1 cellular context compared by ENCODE assay signal in genomic region chr1:203640723-203641523, GRCh38.
A peak's percentile ranks its signal among the peaks of the same experiment; 100 is the strongest.
TF ChIP-seq lines count a peak whose summit lies in the region.

No MANE protein-coding gene starts in this region.

TF ChIP-seq in K562, 482 proteins besides CTCF, POLR2A, EP300 and RAD21 (continued from another document and continues in another):
- no peak for TF ChIP-seq ZFP91 (CRISPR knock-in tag; IDR thresholded peaks at IDR 0.05)
- TF ChIP-seq RB1 (IDR thresholded peaks at IDR 0.05; ENCODE audit: low read depth), result no peak
- no peak for TF ChIP-seq POLR3G (IDR thresholded peaks at IDR 0.05; ENCODE audit: extremely low read depth, insufficient read length, insufficient replicate concordance)
- 0 out of 2 replicates have a peak, but pooled peaks have one; percentile 15 for TF ChIP-seq KLF16 (IDR thresholded peaks at IDR 0.05)
- TF ChIP-seq, protein P1, sequence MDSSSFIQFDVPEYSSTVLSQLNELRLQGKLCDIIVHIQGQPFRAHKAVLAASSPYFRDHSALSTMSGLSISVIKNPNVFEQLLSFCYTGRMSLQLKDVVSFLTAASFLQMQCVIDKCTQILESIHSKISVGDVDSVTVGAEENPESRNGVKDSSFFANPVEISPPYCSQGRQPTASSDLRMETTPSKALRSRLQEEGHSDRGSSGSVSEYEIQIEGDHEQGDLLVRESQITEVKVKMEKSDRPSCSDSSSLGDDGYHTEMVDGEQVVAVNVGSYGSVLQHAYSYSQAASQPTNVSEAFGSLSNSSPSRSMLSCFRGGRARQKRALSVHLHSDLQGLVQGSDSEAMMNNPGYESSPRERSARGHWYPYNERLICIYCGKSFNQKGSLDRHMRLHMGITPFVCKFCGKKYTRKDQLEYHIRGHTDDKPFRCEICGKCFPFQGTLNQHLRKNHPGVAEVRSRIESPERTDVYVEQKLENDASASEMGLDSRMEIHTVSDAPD (CRISPR knock-in tag; IDR thresholded peaks at IDR 0.05), result no peak
- no peak for TF ChIP-seq ZNF830 (CRISPR knock-in tag; IDR thresholded peaks at IDR 0.05)
- TF ChIP-seq ZNF444 (CRISPR knock-in tag; IDR thresholded peaks at IDR 0.05), result no peak
- no peak for TF ChIP-seq MLX (CRISPR knock-in tag; conservative IDR thresholded peaks at IDR 0.05)
- TF ChIP-seq FOXK2 (conservative IDR thresholded peaks at IDR 0.05 in 1 of 2, IDR thresholded peaks at IDR 0.05 in 1 of 2; ENCODE audit: low read depth in 2 of 2), result no peak
- TF ChIP-seq HEY1 (CRISPR knock-in tag; IDR thresholded peaks at IDR 0.05; ENCODE audit: borderline replicate concordance), result no peak
- TF ChIP-seq, protein P2, sequence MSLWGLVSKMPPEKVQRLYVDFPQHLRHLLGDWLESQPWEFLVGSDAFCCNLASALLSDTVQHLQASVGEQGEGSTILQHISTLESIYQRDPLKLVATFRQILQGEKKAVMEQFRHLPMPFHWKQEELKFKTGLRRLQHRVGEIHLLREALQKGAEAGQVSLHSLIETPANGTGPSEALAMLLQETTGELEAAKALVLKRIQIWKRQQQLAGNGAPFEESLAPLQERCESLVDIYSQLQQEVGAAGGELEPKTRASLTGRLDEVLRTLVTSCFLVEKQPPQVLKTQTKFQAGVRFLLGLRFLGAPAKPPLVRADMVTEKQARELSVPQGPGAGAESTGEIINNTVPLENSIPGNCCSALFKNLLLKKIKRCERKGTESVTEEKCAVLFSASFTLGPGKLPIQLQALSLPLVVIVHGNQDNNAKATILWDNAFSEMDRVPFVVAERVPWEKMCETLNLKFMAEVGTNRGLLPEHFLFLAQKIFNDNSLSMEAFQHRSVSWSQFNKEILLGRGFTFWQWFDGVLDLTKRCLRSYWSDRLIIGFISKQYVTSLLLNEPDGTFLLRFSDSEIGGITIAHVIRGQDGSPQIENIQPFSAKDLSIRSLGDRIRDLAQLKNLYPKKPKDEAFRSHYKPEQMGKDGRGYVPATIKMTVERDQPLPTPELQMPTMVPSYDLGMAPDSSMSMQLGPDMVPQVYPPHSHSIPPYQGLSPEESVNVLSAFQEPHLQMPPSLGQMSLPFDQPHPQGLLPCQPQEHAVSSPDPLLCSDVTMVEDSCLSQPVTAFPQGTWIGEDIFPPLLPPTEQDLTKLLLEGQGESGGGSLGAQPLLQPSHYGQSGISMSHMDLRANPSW (CRISPR knock-in tag; IDR thresholded peaks at IDR 0.05), result no peak
- TF ChIP-seq E2F1 (CRISPR knock-in tag; IDR thresholded peaks at IDR 0.05), result no peak
- TF ChIP-seq ZNF134 (CRISPR knock-in tag; conservative IDR thresholded peaks at IDR 0.05), result no peak
- TF ChIP-seq FOXK1 (CRISPR knock-in tag; IDR thresholded peaks at IDR 0.05; ENCODE audit: borderline replicate concordance), result no peak
- TF ChIP-seq ZNF41 (CRISPR knock-in tag; conservative IDR thresholded peaks at IDR 0.05), result no peak
- TF ChIP-seq NR0B1 (IDR thresholded peaks at IDR 0.05; ENCODE audit: partially characterized antibody), result no peak
- TF ChIP-seq ARID2 (IDR thresholded peaks at IDR 0.05), result no peak
- no peak for TF ChIP-seq RBBP5 (IDR thresholded peaks at IDR 0.05; ENCODE audit: borderline replicate concordance, insufficient read depth, low read length, poor library complexity, severe bottlenecking)
- TF ChIP-seq, protein P3, sequence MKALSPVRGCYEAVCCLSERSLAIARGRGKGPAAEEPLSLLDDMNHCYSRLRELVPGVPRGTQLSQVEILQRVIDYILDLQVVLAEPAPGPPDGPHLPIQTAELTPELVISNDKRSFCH (CRISPR knock-in tag; IDR thresholded peaks at IDR 0.05), result no peak
- TF ChIP-seq, protein P3 (tag; IDR thresholded peaks at IDR 0.05), result peak; percentile 20; the same call in 1 of the 2 replicates
- TF ChIP-seq, protein P4, sequence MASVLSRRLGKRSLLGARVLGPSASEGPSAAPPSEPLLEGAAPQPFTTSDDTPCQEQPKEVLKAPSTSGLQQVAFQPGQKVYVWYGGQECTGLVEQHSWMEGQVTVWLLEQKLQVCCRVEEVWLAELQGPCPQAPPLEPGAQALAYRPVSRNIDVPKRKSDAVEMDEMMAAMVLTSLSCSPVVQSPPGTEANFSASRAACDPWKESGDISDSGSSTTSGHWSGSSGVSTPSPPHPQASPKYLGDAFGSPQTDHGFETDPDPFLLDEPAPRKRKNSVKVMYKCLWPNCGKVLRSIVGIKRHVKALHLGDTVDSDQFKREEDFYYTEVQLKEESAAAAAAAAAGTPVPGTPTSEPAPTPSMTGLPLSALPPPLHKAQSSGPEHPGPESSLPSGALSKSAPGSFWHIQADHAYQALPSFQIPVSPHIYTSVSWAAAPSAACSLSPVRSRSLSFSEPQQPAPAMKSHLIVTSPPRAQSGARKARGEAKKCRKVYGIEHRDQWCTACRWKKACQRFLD (CRISPR knock-in tag; IDR thresholded peaks at IDR 0.05), result no peak
- peak; percentile 50; the same call in 1 of the 2 replicates for TF ChIP-seq GATA2 (CRISPR knock-in tag; IDR thresholded peaks at IDR 0.05)
- TF ChIP-seq CREB3L1 (IDR thresholded peaks at IDR 0.05; ENCODE audit: borderline replicate concordance, low read depth), result no peak
- TF ChIP-seq FOXJ2 (tag; IDR thresholded peaks at IDR 0.05), result no peak
- TF ChIP-seq TSC22D4 (tag; IDR thresholded peaks at IDR 0.05), result no peak
- no peak for TF ChIP-seq SETDB1 (IDR thresholded peaks at IDR 0.05; ENCODE audit: low read length)
- TF ChIP-seq FOXM1 (IDR thresholded peaks at IDR 0.05; ENCODE audit: low read depth), result no peak
- no peak for TF ChIP-seq FOXM1 (CRISPR knock-in tag; IDR thresholded peaks at IDR 0.05; ENCODE audit: low read depth)
- peak; percentile 69; the same call in 1 of the 2 replicates for TF ChIP-seq TEAD4 (IDR thresholded peaks at IDR 0.05; ENCODE audit: low read length)
- no peak for TF ChIP-seq TEAD4 (CRISPR knock-in tag; IDR thresholded peaks at IDR 0.05; ENCODE audit: borderline replicate concordance)
- TF ChIP-seq ZNF23 (CRISPR knock-in tag; IDR thresholded peaks at IDR 0.05), result 0 out of 2 replicates have a peak, but pooled peaks have one; percentile 9
- no peak for TF ChIP-seq NKRF (IDR thresholded peaks at IDR 0.05; ENCODE audit: borderline replicate concordance)
- 0 out of 2 replicates have a peak, but pooled peaks have one; percentile 43 for TF ChIP-seq RREB1 (CRISPR knock-in tag; IDR thresholded peaks at IDR 0.05)
- TF ChIP-seq E2F5 (CRISPR knock-in tag; IDR thresholded peaks at IDR 0.05), result no peak
